Comparison of ENCODE assay signal across 24 cellular contexts in genomic region chr7:94444808-94445207, GRCh38. TPM values are rescaled to one million over a fixed set of nuclear protein-coding genes. Genes with fewer than 3 reads are reported as not detected.
DNase-seq lines count a peak whose midpoint lies in the region; ATAC-seq and TF ChIP-seq lines count a peak whose summit lies in the region.
"Had no signal": no experiment of that assay in that cellular context is flagged by ENCODE, and none has a peak within 500 bp of the region (broad histone marks: within the 10 kb centered on the region; RNA-seq: fewer than 3 reads in every experiment).

No MANE protein-coding gene starts in this region.

- DNase-seq in DMS 273 treated with DMSO at 0.1 percent for 48 hours (lab: John Stamatoyannopoulos, UW) = peak; percentile 76
- peak; percentile 77 for DNase-seq in NCI-H1417 treated with DMSO at 0.1 percent for 48 hours (lab: John Stamatoyannopoulos, UW)
- DNase-seq in NCI-H524 treated with DMSO at 0.1 percent for 48 hours (lab: John Stamatoyannopoulos, UW) = peak; percentile 91
- no peak for DNase-seq in glutamatergic neuron
- DNase-seq: activated CD4-positive, alpha-beta T cell treated with anti-CD3 and anti-CD28 coated beads, Interleukin-2, amount 50 U/mL, for 4 hours; activated CD4-positive, CD25-positive, alpha-beta regulatory T cell; activated naive CD4-positive, alpha-beta T cell treated with anti-CD3 and anti-CD28 coated beads, Interleukin-2, amount 10 ng/mL, durations not matched to agents 7 days and 5 days; amniotic stem cell; KG1; left ventricle myocardium inferior; MG63; naive thymus-derived CD4-positive, alpha-beta T cell; NCI-H2029; NCI-H446; Peyer's patch; SHP77 treated with DMSO at 0.1 percent for 48 hours; stimulated activated naive CD4-positive, alpha-beta T cell treated with Interleukin-2 at 50 U/mL for 16 hours; testis; uterus had no signal

- ATAC-seq in HG02885 (IDR thresholded peaks at IDR 0.05; ENCODE audit: poor library complexity, unreplicated experiment) (no peak), HG03439 (IDR thresholded peaks at IDR 0.05; ENCODE audit: unreplicated experiment) (no peak), GM18868 (IDR thresholded peaks at IDR 0.05; ENCODE audit: unreplicated experiment) (no peak), GM18867 (IDR thresholded peaks at IDR 0.05; ENCODE audit: unreplicated experiment) (no peak)
- ATAC-seq: naive thymus-derived CD4-positive, alpha-beta T cell had no signal

- peaks cover 32% of the 10 kb centered on the region for H3K4me1 Mint-ChIP-seq in glutamatergic neuron (ENCODE audit: low read depth, unreplicated experiment)
- H3K4me1 Mint-ChIP-seq: activated naive CD4-positive, alpha-beta T cell treated with anti-CD3 and anti-CD28 coated beads, Interleukin-2, amount 10 ng/mL, durations not matched to agents 7 days and 5 days; CD14-positive monocyte; naive thymus-derived CD4-positive, alpha-beta T cell had no signal

- H3K9me3 Mint-ChIP-seq in glutamatergic neuron (ENCODE audit: unreplicated experiment) = peaks cover 3% of the 10 kb centered on the region
- H3K9me3 Mint-ChIP-seq: activated naive CD4-positive, alpha-beta T cell treated with anti-CD3 and anti-CD28 coated beads, Interleukin-2, amount 10 ng/mL, durations not matched to agents 7 days and 5 days; naive thymus-derived CD4-positive, alpha-beta T cell had no signal

- H3K27me3 Mint-ChIP-seq in glutamatergic neuron (ENCODE audit: unreplicated experiment) = peaks cover 2% of the 10 kb centered on the region

- TF ChIP-seq CTCF in glutamatergic neuron (IDR thresholded peaks at IDR 0.05; ENCODE audit: partially characterized antibody, unreplicated experiment) = no peak

- H3K27ac Mint-ChIP-seq in glutamatergic neuron (ENCODE audit: unreplicated experiment) = peak overlapping the region; percentile 28
- H3K27ac Mint-ChIP-seq: activated naive CD4-positive, alpha-beta T cell treated with anti-CD3 and anti-CD28 coated beads, Interleukin-2, amount 10 ng/mL, durations not matched to agents 7 days and 5 days; CD14-positive monocyte; naive thymus-derived CD4-positive, alpha-beta T cell had no signal

- peak overlapping the region; percentile 71 for H3K4me3 Mint-ChIP-seq in glutamatergic neuron (ENCODE audit: unreplicated experiment)
- H3K4me3 Mint-ChIP-seq: activated naive CD4-positive, alpha-beta T cell treated with anti-CD3 and anti-CD28 coated beads, Interleukin-2, amount 10 ng/mL, durations not matched to agents 7 days and 5 days; CD14-positive monocyte; naive thymus-derived CD4-positive, alpha-beta T cell had no signal

- no peaks in the 10 kb centered on the region for H3K36me3 Mint-ChIP-seq in glutamatergic neuron (ENCODE audit: unreplicated experiment)
- H3K36me3 Mint-ChIP-seq: activated naive CD4-positive, alpha-beta T cell treated with anti-CD3 and anti-CD28 coated beads, Interleukin-2, amount 10 ng/mL, durations not matched to agents 7 days and 5 days; CD14-positive monocyte; naive thymus-derived CD4-positive, alpha-beta T cell had no signal

RNA-seq across cellular contexts. Expression of gene COL1A2, which starts 50.1 kb away (rescaled TPM):
- total RNA-seq in glutamatergic neuron (ENCODE audit: unreplicated experiment) = 6.8 TPM
